4 cellular contexts compared by ENCODE assay signal in the genomic region with DNA sequence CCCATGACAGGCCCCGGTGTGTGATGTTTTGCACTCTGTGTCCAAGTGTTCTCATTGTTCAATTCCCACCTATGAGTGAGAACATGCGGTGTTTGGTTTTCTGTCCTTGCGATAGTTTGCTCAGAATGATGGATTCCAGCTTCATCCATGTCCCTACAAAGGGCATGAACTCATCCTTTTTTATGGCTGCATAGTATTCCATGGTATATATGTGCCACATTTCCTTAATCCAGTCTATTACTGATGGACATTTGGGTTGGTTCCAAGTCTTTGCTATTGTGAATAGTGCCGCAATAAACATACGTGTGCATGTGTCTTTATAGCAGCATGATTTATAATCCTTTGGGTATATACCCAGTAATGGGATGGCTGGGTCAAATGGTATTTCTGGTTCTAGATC. TPM values are rescaled to one million over a fixed set of nuclear protein-coding genes. Genes with fewer than 3 reads are reported as not detected.
DNase-seq lines count a peak whose midpoint lies in the region; ATAC-seq, FAIRE-seq and TF ChIP-seq lines count a peak whose summit lies in the region.
"Not testable (repeated sequence)": the region's sequence is repeated elsewhere in the genome, so short reads cannot be mapped to it uniquely, and the experiment has no call there.

No MANE protein-coding gene starts in this region.

- DNase-seq in OCI-LY7 (ENCODE audit: low spot score); K562 (ENCODE audit: extremely low read depth in 1 of 4, low spot score in 3 of 4): not testable (repeated sequence)

- peaks cover 42% of the 10 kb centered on the region for H3F3A ChIP-seq in DOHH2 (ENCODE audit: control insufficient read depth, insufficient read depth)

- H3K9ac ChIP-seq in K562 (ENCODE audit: insufficient read depth in 1 of 2, low read depth in 2 of 2, low read length in 2 of 2), result not testable (repeated sequence)

- in situ Hi-C loops in K562 (cut with MboI), result not testable (repeated sequence)

- H3K79me2 ChIP-seq in DOHH2 (ENCODE audit: control insufficient read depth, low read length) (peaks cover 78% of the 10 kb centered on the region), OCI-LY7 (ENCODE audit: insufficient read depth, low read depth, low read length) (peaks cover 71% of the 10 kb centered on the region), K562 (ENCODE audit: control insufficient read depth, insufficient read depth, low read length) (peaks cover 78% of the 10 kb centered on the region)

- H3K27me3 ChIP-seq in DOHH2 (ENCODE audit: control insufficient read depth, low read length); K562 (ENCODE audit: control insufficient read depth in 2 of 2, insufficient read depth in 2 of 2, low read length in 2 of 2): not testable (repeated sequence)

- not testable (repeated sequence) for TF ChIP-seq POLR2A in K562 (conservative IDR thresholded peaks at IDR 0.05)

- CTCF ChIA-PET in HEK293 (lab: Yijun Ruan, JAX); OCI-LY7 (lab: Charles Lee; ENCODE audit: unreplicated experiment); K562 (lab: Yijun Ruan, JAX; ENCODE audit: low intra/inter-chr PET ratio): not testable (repeated sequence)

- not testable (repeated sequence) for H3K9me3 ChIP-seq in DOHH2 (ENCODE audit: control insufficient read depth, insufficient read depth, low read length); HEK293 (ENCODE audit: control insufficient read depth, insufficient read depth, low read depth, low read length); OCI-LY7 (ENCODE audit: low read length); K562 (replicated peaks; ENCODE audit: control insufficient read depth, insufficient read depth, low read depth, low read length)

- H3K4me3 ChIP-seq in DOHH2 (ENCODE audit: low read length) (peak overlapping the region; percentile 65), OCI-LY7 (ENCODE audit: low read depth, low read length, poor library complexity, severe bottlenecking) (peak overlapping the region; percentile 83)
- not testable (repeated sequence) for H3K4me3 ChIP-seq in HEK293 (ENCODE audit: low read depth, low read length); K562

- not testable (repeated sequence) for TF ChIP-seq EP300 in K562 (IDR thresholded peaks at IDR 0.05; ENCODE audit: low read length)

- not testable (repeated sequence) for H3K9me1 ChIP-seq in K562 (ENCODE audit: control insufficient read depth, insufficient read depth, low read length)

- H3K4me1 ChIP-seq in DOHH2 (ENCODE audit: control insufficient read depth, low read length) (peaks cover 78% of the 10 kb centered on the region), OCI-LY7 (ENCODE audit: insufficient read depth, low read length, poor library complexity, severe bottlenecking) (peaks cover 49% of the 10 kb centered on the region), K562 (replicated peaks in 1 of 2; ENCODE audit: control insufficient read depth in 2 of 2, insufficient read depth in 2 of 2, low read length in 2 of 2) (peaks cover 19 to 26% of the 10 kb centered on the region in 2 experiments)
- not testable (repeated sequence) for H3K4me1 ChIP-seq in HEK293 (ENCODE audit: control insufficient read depth, insufficient read depth, low read length)

- POLR2A ChIA-PET in HEK293 (lab: Yijun Ruan, JAX); K562 (lab: Yijun Ruan, JAX): not testable (repeated sequence)
- POLR2A ChIA-PET in OCI-LY7 (lab: Charles Lee), result interaction anchor here (0.6 to 1.5 kb wide), 3 partner anchors 9 to 44 kb away, joined by 3 to 4 read pairs (median 4); no protein-coding TSS in a partner anchor

- H3K4me2 ChIP-seq in DOHH2 (ENCODE audit: low read length) (0 out of 2 replicates have a peak overlapping the region, but pooled peaks have one; percentile 76), OCI-LY7 (ENCODE audit: low read length) (peak overlapping the region; percentile 88)
- H3K4me2 ChIP-seq in K562 (ENCODE audit: insufficient read depth, low read length), result not testable (repeated sequence)

- intact Hi-C loops in OCI-LY7 (cut with micrococcal nuclease; ENCODE audit: unreplicated experiment), result loop anchor here (5.0 kb wide), 3 partner anchors 74 to 1021 kb away; a partner anchor contains a TSS
- intact Hi-C loops in K562 (cut with micrococcal nuclease), result not testable (repeated sequence)

- not testable (repeated sequence) for TF ChIP-seq CTCF in DOHH2 (IDR thresholded peaks at IDR 0.05; ENCODE audit: low read depth, low read length, poor library complexity, severe bottlenecking); HEK293 (tag by site-specific recombination; IDR thresholded peaks at IDR 0.05); OCI-LY7 (conservative IDR thresholded peaks at IDR 0.05; ENCODE audit: low read length); K562 (IDR thresholded peaks at IDR 0.05 in 2 of 3, conservative IDR thresholded peaks at IDR 0.05 in 1 of 3; ENCODE audit: insufficient read depth in 2 of 3, low read depth in 1 of 3, low read length in 3 of 3)

- not testable (repeated sequence) for FAIRE-seq in K562 (lab: Jason Lieb, UNC)

- H3K27ac ChIP-seq in DOHH2 (ENCODE audit: low read depth, low read length), result peak overlapping the region; percentile 94
- H3K27ac ChIP-seq in HEK293 (ENCODE audit: extremely low read depth, low read depth, low read length); K562 (ENCODE audit: extremely low read depth, low read depth, low read length): not testable (repeated sequence)
- peak overlapping the region; percentile 100 for H3K27ac ChIP-seq in OCI-LY7 (ENCODE audit: low read depth, low read length, poor library complexity, severe bottlenecking)

- not testable (repeated sequence) for TF ChIP-seq RAD21 in K562 (CRISPR knock-in tag; conservative IDR thresholded peaks at IDR 0.05 in 1 of 2, IDR thresholded peaks at IDR 0.05 in 1 of 2)

- WGBS in K562 (ENCODE audit: insufficient coverage, low coverage, missing lambda C conversion rate), result 95% methylated on average over 2 of the region's 5 CpGs

- H3K36me3 ChIP-seq in DOHH2 (ENCODE audit: control insufficient read depth, low read length), result peaks cover 20% of the 10 kb centered on the region
- not testable (repeated sequence) for H3K36me3 ChIP-seq in HEK293 (ENCODE audit: control insufficient read depth in 2 of 2, insufficient read depth in 1 of 2, low read length in 2 of 2); OCI-LY7 (ENCODE audit: insufficient read depth, low read length); K562 (ENCODE audit: control insufficient read depth, insufficient read depth, low read length)

- not testable (repeated sequence) for H3K9me2 ChIP-seq in DOHH2 (replicated peaks; ENCODE audit: control insufficient read depth, low read length); OCI-LY7 (ENCODE audit: insufficient read depth, low read length)

- BruUV-seq in OCI-LY7 (replicated peaks; lab: Mats Ljungman, UMichigan); K562 (replicated peaks; lab: Mats Ljungman, UMichigan): not testable (repeated sequence)

- H2AFZ ChIP-seq in OCI-LY7 (ENCODE audit: low read length); K562 (ENCODE audit: low read depth, low read length): not testable (repeated sequence)

- ATAC-seq in K562, result not testable (repeated sequence)

- not testable (repeated sequence) for H4K20me1 ChIP-seq in DOHH2 (ENCODE audit: control insufficient read depth, insufficient read depth, low read depth, low read length); OCI-LY7 (ENCODE audit: insufficient read depth, low read length)
- peaks cover 27% of the 10 kb centered on the region for H4K20me1 ChIP-seq in K562 (replicated peaks; ENCODE audit: control insufficient read depth, insufficient read depth, low read length)

TF ChIP-seq in HEK293, 187 proteins besides CTCF, POLR2A, EP300 and RAD21:
- TF ChIP-seq ZNF146 (tag by site-specific recombination; IDR thresholded peaks at IDR 0.05), result peak; percentile 78

TF ChIP-seq in K562, 482 proteins besides CTCF, POLR2A, EP300 and RAD21 (continues in another document):
- TF ChIP-seq ZNF146 (CRISPR knock-in tag; IDR thresholded peaks at IDR 0.05; ENCODE audit: unreplicated experiment) (peak; percentile 73), BCOR (IDR thresholded peaks at IDR 0.05) (peak; percentile 83)

RNA-seq across cellular contexts. Expression of a gene that starts 49.2 kb away (rescaled TPM):
- 69.0 and 91.1 TPM in 2 replicates for total RNA-seq in OCI-LY7 (2014; rRNA removed; shearing (Covaris generic))
- 210 and 290 TPM in 2 replicates for total RNA-seq in OCI-LY7 (2022)
- 16.3 and 57.4 TPM in 2 replicates for total RNA-seq in K562 (2011; cell fraction: chromatin; rRNA removed; ENCODE audit: low replicate concordance)
- total RNA-seq in K562 (2011; cell fraction: nucleolus; rRNA removed), result 14.3 and 18.3 TPM in 2 replicates
- total RNA-seq in K562 (2011; cell fraction: nucleoplasm; rRNA removed), result 31.1 and 47.5 TPM in 2 replicates
- 107 and 108 TPM in 2 replicates for total RNA-seq in K562 (2014; rRNA removed)
- 156 and 172 TPM in 2 replicates for total RNA-seq in K562 (2014; rRNA removed; fragmentation: Illumina TruSeq; extraction: Trizol)
- 131 and 138 TPM in 2 replicates for total RNA-seq in K562 (2015; rRNA removed; fragmentation: Illumina TruSeq; extraction: Trizol)
- total RNA-seq in K562 (2021), result 115 and 129 TPM in 2 replicates
- 122 and 173 TPM in 2 replicates for polyA plus RNA-seq in K562 (2011; rRNA removed)
- 29.4 and 57.2 TPM in 2 replicates for polyA plus RNA-seq in K562 (2011; cell fraction: cytosol; rRNA removed)
- 17.3 and 27.3 TPM in 2 replicates for polyA plus RNA-seq in K562 (2011; cell fraction: nucleus; rRNA removed)
- polyA plus RNA-seq in K562 (2012), result 79.6 and 100 TPM in 2 replicates
- polyA plus RNA-seq in K562 (2014; fragmentation: Illumina TruSeq; extraction: Trizol), result 117 and 140 TPM in 2 replicates
- 10 to 100 TPM; 59.0 to 65.4 TPM for polyA plus RNA-seq in K562 (2014; fragmentation: Nextera tagmentation; extraction: Ambion mirVana)
- 77.1 and 86.2 TPM in 2 replicates for polyA plus RNA-seq in K562 (2014; rRNA removed)
- polyA minus RNA-seq in K562 (2011; rRNA and poly(A)+ RNA removed), result 205 and 212 TPM in 2 replicates
- 96.1 and 101 TPM in 2 replicates for polyA minus RNA-seq in K562 (2011; cell fraction: cytosol; rRNA and poly(A)+ RNA removed)
- polyA minus RNA-seq in K562 (2011; cell fraction: nucleus; rRNA and poly(A)+ RNA removed), result 19.3 and 36.1 TPM in 2 replicates
